Comparison of ENCODE assay signal across 12 cellular contexts in the genomic region with DNA sequence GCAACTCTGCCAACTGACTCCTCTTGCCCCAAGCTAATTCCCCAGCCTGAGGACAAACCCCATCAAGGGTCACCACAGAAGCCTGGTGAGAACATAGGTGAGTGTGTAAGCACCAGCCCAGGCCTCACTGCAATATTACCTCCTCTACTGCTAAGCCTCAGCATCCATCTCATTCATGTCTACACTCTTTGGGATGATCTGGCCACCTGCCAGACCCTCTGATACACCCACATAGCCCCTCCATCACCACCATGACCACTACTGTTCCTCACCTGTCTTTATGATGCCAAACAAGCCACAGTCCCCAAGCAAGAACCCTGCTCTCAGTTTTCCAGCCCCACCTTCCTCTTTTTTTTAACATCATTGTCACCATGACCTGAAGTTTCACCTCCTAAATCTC. TPM values are rescaled to one million over a fixed set of nuclear protein-coding genes. Genes with fewer than 3 reads are reported as not detected.
DNase-seq lines count a peak whose midpoint lies in the region; ATAC-seq and TF ChIP-seq lines count a peak whose summit lies in the region.
"Had no signal": no experiment of that assay in that cellular context is flagged by ENCODE, and none has a peak within 500 bp of the region (broad histone marks: within the 10 kb centered on the region; RNA-seq: fewer than 3 reads in every experiment).

No MANE protein-coding gene starts in this region.

- no peaks in the 10 kb centered on the region for H3K79me2 ChIP-seq in neural progenitor cell (ENCODE audit: low read depth)

- intact Hi-C loops in Calu3 (cut with micrococcal nuclease; ENCODE audit: unreplicated experiment) (loop anchor here (10.0 kb wide), 1 partner anchor 187 kb away; a partner anchor contains a TSS), aorta (cut with DNase I) (no loop called here)

- H3K27ac Mint-ChIP-seq in Calu3 (ENCODE audit: unreplicated experiment) (no peak overlapping the region), neural progenitor cell (no peak overlapping the region)
- peak overlapping the region; percentile 93 for H3K27ac Mint-ChIP-seq in central memory CD8-positive, alpha-beta T cell (ENCODE audit: low read depth)

- H3K9me3 ChIP-seq in KOPT-K1 (ENCODE audit: insufficient read depth, low read length, poor library complexity, severe bottlenecking) = peaks cover 82% of the 10 kb centered on the region
- peaks cover 18% of the 10 kb centered on the region for H3K9me3 ChIP-seq in neural progenitor cell (ENCODE audit: low read depth)
- peaks cover 33% of the 10 kb centered on the region for H3K9me3 ChIP-seq in aorta (ENCODE audit: control insufficient read depth, low read length)

- peaks cover 31% of the 10 kb centered on the region for H3K36me3 Mint-ChIP-seq in Calu3 (ENCODE audit: insufficient read depth, unreplicated experiment)
- H3K36me3 Mint-ChIP-seq in central memory CD8-positive, alpha-beta T cell (ENCODE audit: insufficient read depth) = peaks cover 33% of the 10 kb centered on the region
- H3K36me3 Mint-ChIP-seq in neural progenitor cell = peaks cover 49% of the 10 kb centered on the region

- ATAC-seq in central memory CD8-positive, alpha-beta T cell (replicated peaks; ENCODE audit: extremely low read depth, poor library complexity, severe bottlenecking) = no peak
- ATAC-seq in HG02642 (IDR thresholded peaks at IDR 0.05; ENCODE audit: poor library complexity, unreplicated experiment) (no peak), HG02678 (IDR thresholded peaks at IDR 0.05; ENCODE audit: unreplicated experiment) (no peak), GM21515 (IDR thresholded peaks at IDR 0.05; ENCODE audit: unreplicated experiment) (no peak), aorta (ENCODE audit: low FRiP score) (no peak)

- no peak for DNase-seq in Calu3
- DNase-seq in central memory CD8-positive, alpha-beta T cell (ENCODE audit: low spot score in 2 of 2) = no peak
- DNase-seq in neural progenitor cell (ENCODE audit: low spot score) = no peak
- DNase-seq in aorta = no peak
- DNase-seq: amygdala, H7, NCI-H1417 treated with DMSO at 0.1 percent for 48 hours had no signal

- H3K4me1 Mint-ChIP-seq in Calu3 (ENCODE audit: low read depth, unreplicated experiment) (peaks cover 29% of the 10 kb centered on the region), neural progenitor cell (peaks cover 12% of the 10 kb centered on the region)
- H3K4me1 Mint-ChIP-seq in central memory CD8-positive, alpha-beta T cell = peaks cover 25% of the 10 kb centered on the region

- no peak overlapping the region for H3K4me3 ChIP-seq in neural progenitor cell
- no peak overlapping the region for H3K4me3 ChIP-seq in aorta (ENCODE audit: low read length in 2 of 2)

- H3K27me3 Mint-ChIP-seq in Calu3 (ENCODE audit: unreplicated experiment) (no peaks in the 10 kb centered on the region), neural progenitor cell (ENCODE audit: insufficient read depth, low read depth) (peaks cover 9% of the 10 kb centered on the region)
- no peaks in the 10 kb centered on the region for H3K27me3 Mint-ChIP-seq in central memory CD8-positive, alpha-beta T cell

- no peaks in the 10 kb centered on the region for H3K4me1 ChIP-seq in neural progenitor cell
- H3K4me1 ChIP-seq in aorta (ENCODE audit: control insufficient read depth in 1 of 2, insufficient read depth in 2 of 2, low read length in 2 of 2) = peaks cover 0 to 3% of the 10 kb centered on the region in 2 donors

- CTCF ChIA-PET in Calu3 (lab: Charles Lee) = no interaction called here

- H3K4me3 Mint-ChIP-seq in Calu3 (ENCODE audit: low read depth, unreplicated experiment) (peak overlapping the region; percentile 76), neural progenitor cell (peak overlapping the region; percentile 55)
- peak overlapping the region; percentile 91 for H3K4me3 Mint-ChIP-seq in central memory CD8-positive, alpha-beta T cell

- no peak overlapping the region for H3K4me2 ChIP-seq in neural progenitor cell

- no peaks in the 10 kb centered on the region for H4K20me1 ChIP-seq in neural progenitor cell (ENCODE audit: low read depth)

- H3K27ac ChIP-seq in KOPT-K1 (ENCODE audit: low read depth, low read length, poor library complexity, severe bottlenecking) = peak overlapping the region; percentile 83
- H3K27ac ChIP-seq in neural progenitor cell = no peak overlapping the region
- H3K27ac ChIP-seq in aorta (ENCODE audit: low read depth in 1 of 2, low read length in 2 of 2) = no peak overlapping the region
- H3K27ac ChIP-seq: epithelial cell of prostate had no signal

- H3K9ac ChIP-seq in neural progenitor cell = no peak overlapping the region

- H2AFZ ChIP-seq in neural progenitor cell (replicated peaks) = no peak overlapping the region

- TF ChIP-seq CTCF in Calu3 (IDR thresholded peaks at IDR 0.05; ENCODE audit: unreplicated experiment) = no peak
- no peak for TF ChIP-seq CTCF in neural progenitor cell (IDR thresholded peaks at IDR 0.05)

- H3F3A ChIP-seq in neural progenitor cell (ENCODE audit: low read depth) = peaks cover 6% of the 10 kb centered on the region

- BruUV-seq in Calu3 (replicated peaks; lab: Mats Ljungman, UMichigan) = no TSS peak

- H3K36me3 ChIP-seq in KOPT-K1 (ENCODE audit: insufficient read depth, low read length) = peaks cover 51% of the 10 kb centered on the region
- peaks cover 22% of the 10 kb centered on the region for H3K36me3 ChIP-seq in neural progenitor cell
- peaks cover 6 to 25% of the 10 kb centered on the region in 2 donors for H3K36me3 ChIP-seq in aorta (ENCODE audit: control insufficient read depth in 1 of 2, insufficient read depth in 2 of 2, low read length in 1 of 2)

- H3K27me3 ChIP-seq in neural progenitor cell (peaks cover 13% of the 10 kb centered on the region), aorta (ENCODE audit: control insufficient read depth in 1 of 2, insufficient read depth in 2 of 2, low read length in 1 of 2) (no peaks in the 10 kb centered on the region)

- peaks cover 22% of the 10 kb centered on the region for H3K9me3 Mint-ChIP-seq in Calu3 (ENCODE audit: low read depth, unreplicated experiment)
- peaks cover 31% of the 10 kb centered on the region for H3K9me3 Mint-ChIP-seq in central memory CD8-positive, alpha-beta T cell
- peaks cover 63% of the 10 kb centered on the region for H3K9me3 Mint-ChIP-seq in neural progenitor cell

RNA-seq across cellular contexts. Expression of a gene that starts 2.3 kb away (rescaled TPM):
- 9.1 and 9.3 TPM in 2 replicates for total RNA-seq in Calu3 (2022)
- 7.0 and 8.7 TPM in 2 replicates for total RNA-seq in neural progenitor cell (ENCODE audit: low replicate concordance)
- total RNA-seq in aorta = 10 to 100 TPM in 1 of 2 donors, 1 to 10 TPM in 1; 5.2 to 13.5 TPM
- 1 to 10 TPM; 1.0 to 1.8 TPM for polyA plus RNA-seq in aorta

RNA-seq across cellular contexts. Expression of a gene that starts 35.1 kb away (rescaled TPM):
- total RNA-seq in Calu3 (2022) = 2.9 and 4.2 TPM in 2 replicates
- 7.6 and 10.3 TPM in 2 replicates for total RNA-seq in neural progenitor cell (ENCODE audit: low replicate concordance)
- total RNA-seq in aorta = 1 to 10 TPM; 1.9 to 3.1 TPM
- 10 to 100 TPM in 1 of 2 donors, 1 to 10 TPM in 1; 2.6 to 10.9 TPM for polyA plus RNA-seq in aorta

RNA-seq across cellular contexts. Expression of a gene that starts 38.3 kb away (rescaled TPM):
- total RNA-seq in Calu3 (2022) = 114 and 126 TPM in 2 replicates
- total RNA-seq in neural progenitor cell (ENCODE audit: low replicate concordance) = 27.2 and 51.0 TPM in 2 replicates
- total RNA-seq in aorta = 10 to 100 TPM; 65.7 to 92.7 TPM
- 10 to 100 TPM; 13.4 to 59.0 TPM for polyA plus RNA-seq in aorta
